Comparison of ENCODE assay signal across 1 cellular context in genomic region chr17:80770881-80771611, GRCh38.
TF ChIP-seq lines count a peak whose summit lies in the region.

No MANE protein-coding gene starts in this region.

TF ChIP-seq in IMR-90, 13 proteins besides CTCF, POLR2A, EP300 and RAD21:
- TF ChIP-seq MXI1 (IDR thresholded peaks at IDR 0.05; ENCODE audit: borderline replicate concordance, low read depth, low read length) (no peak), USF2 (IDR thresholded peaks at IDR 0.05; ENCODE audit: low read depth, low read length) (no peak), RFX5 (IDR thresholded peaks at IDR 0.05; ENCODE audit: low read depth, low read length) (no peak), MAZ (IDR thresholded peaks at IDR 0.05; ENCODE audit: borderline replicate concordance, low read depth, low read length) (no peak), MAFK (IDR thresholded peaks at IDR 0.05; ENCODE audit: low read depth, low read length) (no peak), CHD1 (IDR thresholded peaks at IDR 0.05; ENCODE audit: low read depth, low read length) (no peak), BHLHE40 (IDR thresholded peaks at IDR 0.05; ENCODE audit: low read depth, low read length) (no peak), NFE2L2 (IDR thresholded peaks at IDR 0.05; ENCODE audit: low read depth, low read length) (no peak), CEBPB (IDR thresholded peaks at IDR 0.05; ENCODE audit: low read depth, low read length) (no peak), FOS (IDR thresholded peaks at IDR 0.05; ENCODE audit: low read depth, low read length) (no peak)
